1 cellular context compared by ENCODE assay signal in the genomic region with DNA sequence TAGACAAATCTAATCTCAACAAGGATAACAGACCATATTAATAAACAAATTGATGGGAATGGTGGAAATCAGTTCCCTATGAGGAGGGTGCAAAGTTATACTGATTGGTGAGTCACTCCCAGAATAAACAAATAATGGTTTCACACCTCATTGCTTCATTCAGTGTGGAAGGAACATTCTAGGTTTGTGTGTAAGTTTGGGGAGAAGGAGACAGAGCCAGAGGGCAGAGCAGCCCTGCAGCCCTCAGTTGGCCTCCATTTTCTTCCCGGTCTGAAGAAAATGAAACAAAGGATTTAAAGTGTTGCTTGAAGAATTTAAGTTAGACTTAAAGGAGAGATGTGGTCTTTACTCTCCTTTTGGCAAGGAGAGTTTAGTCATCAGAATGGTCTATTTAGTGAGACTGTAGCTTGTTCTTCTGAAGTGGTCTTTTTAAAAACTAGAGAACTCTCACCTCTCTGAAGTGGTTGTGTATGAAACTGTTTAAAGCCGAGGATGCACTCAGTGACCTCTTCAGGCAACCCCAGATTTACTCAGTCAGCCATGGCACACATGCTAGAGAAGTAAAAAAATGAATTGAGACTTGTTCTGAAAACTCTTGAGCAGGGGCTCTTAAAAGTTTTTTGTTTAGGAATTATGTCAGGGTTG.
TF ChIP-seq lines count a peak whose summit lies in the region.

No MANE protein-coding gene starts in this region.

TF ChIP-seq in GM23338, 12 proteins besides CTCF, POLR2A, EP300 and RAD21 (continued from another document):
- TF ChIP-seq, protein P1, sequence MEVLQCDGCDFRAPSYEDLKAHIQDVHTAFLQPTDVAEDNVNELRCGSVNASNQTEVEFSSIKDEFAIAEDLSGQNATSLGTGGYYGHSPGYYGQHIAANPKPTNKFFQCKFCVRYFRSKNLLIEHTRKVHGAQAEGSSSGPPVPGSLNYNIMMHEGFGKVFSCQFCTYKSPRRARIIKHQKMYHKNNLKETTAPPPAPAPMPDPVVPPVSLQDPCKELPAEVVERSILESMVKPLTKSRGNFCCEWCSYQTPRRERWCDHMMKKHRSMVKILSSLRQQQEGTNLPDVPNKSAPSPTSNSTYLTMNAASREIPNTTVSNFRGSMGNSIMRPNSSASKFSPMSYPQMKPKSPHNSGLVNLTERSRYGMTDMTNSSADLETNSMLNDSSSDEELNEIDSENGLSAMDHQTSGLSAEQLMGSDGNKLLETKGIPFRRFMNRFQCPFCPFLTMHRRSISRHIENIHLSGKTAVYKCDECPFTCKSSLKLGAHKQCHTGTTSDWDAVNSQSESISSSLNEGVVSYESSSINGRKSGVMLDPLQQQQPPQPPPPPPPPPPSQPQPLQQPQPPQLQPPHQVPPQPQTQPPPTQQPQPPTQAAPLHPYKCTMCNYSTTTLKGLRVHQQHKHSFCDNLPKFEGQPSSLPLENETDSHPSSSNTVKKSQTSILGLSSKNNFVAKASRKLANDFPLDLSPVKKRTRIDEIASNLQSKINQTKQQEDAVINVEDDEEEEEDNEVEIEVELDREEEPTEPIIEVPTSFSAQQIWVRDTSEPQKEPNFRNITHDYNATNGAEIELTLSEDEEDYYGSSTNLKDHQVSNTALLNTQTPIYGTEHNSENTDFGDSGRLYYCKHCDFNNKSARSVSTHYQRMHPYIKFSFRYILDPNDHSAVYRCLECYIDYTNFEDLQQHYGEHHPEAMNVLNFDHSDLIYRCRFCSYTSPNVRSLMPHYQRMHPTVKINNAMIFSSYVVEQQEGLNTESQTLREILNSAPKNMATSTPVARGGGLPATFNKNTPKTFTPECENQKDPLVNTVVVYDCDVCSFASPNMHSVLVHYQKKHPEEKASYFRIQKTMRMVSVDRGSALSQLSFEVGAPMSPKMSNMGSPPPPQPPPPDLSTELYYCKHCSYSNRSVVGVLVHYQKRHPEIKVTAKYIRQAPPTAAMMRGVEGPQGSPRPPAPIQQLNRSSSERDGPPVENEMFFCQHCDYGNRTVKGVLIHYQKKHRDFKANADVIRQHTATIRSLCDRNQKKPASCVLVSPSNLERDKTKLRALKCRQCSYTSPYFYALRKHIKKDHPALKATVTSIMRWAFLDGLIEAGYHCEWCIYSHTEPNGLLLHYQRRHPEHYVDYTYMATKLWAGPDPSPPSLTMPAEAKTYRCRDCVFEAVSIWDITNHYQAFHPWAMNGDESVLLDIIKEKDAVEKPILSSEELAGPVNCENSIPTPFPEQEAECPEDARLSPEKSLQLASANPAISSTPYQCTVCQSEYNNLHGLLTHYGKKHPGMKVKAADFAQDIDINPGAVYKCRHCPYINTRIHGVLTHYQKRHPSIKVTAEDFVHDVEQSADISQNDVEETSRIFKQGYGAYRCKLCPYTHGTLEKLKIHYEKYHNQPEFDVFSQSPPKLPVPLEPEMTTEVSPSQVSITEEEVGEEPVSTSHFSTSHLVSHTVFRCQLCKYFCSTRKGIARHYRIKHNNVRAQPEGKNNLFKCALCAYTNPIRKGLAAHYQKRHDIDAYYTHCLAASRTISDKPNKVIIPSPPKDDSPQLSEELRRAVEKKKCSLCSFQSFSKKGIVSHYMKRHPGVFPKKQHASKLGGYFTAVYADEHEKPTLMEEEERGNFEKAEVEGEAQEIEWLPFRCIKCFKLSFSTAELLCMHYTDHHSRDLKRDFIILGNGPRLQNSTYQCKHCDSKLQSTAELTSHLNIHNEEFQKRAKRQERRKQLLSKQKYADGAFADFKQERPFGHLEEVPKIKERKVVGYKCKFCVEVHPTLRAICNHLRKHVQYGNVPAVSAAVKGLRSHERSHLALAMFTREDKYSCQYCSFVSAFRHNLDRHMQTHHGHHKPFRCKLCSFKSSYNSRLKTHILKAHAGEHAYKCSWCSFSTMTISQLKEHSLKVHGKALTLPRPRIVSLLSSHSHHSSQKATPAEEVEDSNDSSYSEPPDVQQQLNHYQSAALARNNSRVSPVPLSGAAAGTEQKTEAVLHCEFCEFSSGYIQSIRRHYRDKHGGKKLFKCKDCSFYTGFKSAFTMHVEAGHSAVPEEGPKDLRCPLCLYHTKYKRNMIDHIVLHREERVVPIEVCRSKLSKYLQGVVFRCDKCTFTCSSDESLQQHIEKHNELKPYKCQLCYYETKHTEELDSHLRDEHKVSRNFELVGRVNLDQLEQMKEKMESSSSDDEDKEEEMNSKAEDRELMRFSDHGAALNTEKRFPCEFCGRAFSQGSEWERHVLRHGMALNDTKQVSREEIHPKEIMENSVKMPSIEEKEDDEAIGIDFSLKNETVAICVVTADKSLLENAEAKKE (CRISPR knock-in tag; IDR thresholded peaks at IDR 0.05), result no peak
- TF ChIP-seq, protein P2, sequence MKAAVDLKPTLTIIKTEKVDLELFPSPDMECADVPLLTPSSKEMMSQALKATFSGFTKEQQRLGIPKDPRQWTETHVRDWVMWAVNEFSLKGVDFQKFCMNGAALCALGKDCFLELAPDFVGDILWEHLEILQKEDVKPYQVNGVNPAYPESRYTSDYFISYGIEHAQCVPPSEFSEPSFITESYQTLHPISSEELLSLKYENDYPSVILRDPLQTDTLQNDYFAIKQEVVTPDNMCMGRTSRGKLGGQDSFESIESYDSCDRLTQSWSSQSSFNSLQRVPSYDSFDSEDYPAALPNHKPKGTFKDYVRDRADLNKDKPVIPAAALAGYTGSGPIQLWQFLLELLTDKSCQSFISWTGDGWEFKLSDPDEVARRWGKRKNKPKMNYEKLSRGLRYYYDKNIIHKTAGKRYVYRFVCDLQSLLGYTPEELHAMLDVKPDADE (IDR thresholded peaks at IDR 0.05), result no peak
- TF ChIP-seq ZNF331 (CRISPR knock-in tag; IDR thresholded peaks at IDR 0.05; ENCODE audit: low read depth) (no peak), CREB1 (CRISPR knock-in tag; IDR thresholded peaks at IDR 0.05; ENCODE audit: low read depth) (no peak)
TF ChIP-seq in GM23338: peak in this region for 0.
